Comparison of ENCODE assay signal across 13 cellular contexts in the genomic region with DNA sequence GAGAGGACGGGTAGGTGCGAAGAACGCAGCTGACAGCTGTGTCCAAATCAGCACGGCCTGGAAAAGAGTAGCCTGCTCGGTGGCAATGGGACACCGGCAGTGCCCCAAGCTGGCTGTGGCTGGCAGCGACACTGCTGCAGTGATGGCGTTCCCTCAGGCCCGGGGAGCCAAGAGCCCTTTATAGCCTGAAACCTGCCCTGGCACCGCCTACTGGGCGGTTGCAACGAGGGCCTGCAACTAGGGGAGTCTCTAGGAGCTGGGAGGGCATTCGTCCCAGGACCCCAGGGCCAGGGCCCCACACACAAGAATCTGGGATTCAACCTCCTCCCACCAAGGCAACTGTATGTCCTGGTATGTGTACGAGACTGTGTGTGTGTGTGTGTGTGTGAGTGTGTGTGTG. TPM values are rescaled to one million over a fixed set of nuclear protein-coding genes. Genes with fewer than 3 reads are reported as not detected.
"Had no signal": no experiment of that assay in that cellular context is flagged by ENCODE, and none has a peak within 500 bp of the region (broad histone marks: within the 10 kb centered on the region; RNA-seq: fewer than 3 reads in every experiment).

No MANE protein-coding gene starts in this region.

- H3K9me3 Mint-ChIP-seq: activated CD8-positive, alpha-beta T cell treated with anti-CD3 and anti-CD28 coated beads for 36 hours; activated naive CD4-positive, alpha-beta T cell treated with anti-CD3 and anti-CD28 coated beads, Interleukin-2, amount 50 U/mL, for 24 hours; activated T-helper 17 cell treated with anti-CD3 and anti-CD28 coated beads, Interleukin-2, amount 50 U/mL, for 72 hours; central memory CD8-positive, alpha-beta T cell; nephron had no signal

- DNase-seq: activated CD4-positive, alpha-beta T cell treated with anti-CD3 and anti-CD28 coated beads for 1 hour; activated CD8-positive, alpha-beta T cell treated with anti-CD3 and anti-CD28 coated beads for 36 hours; activated T-cell treated with anti-CD3 and anti-CD28 coated beads for 4 hours; cortex of kidney; effector memory CD4-positive, alpha-beta T cell; retina; stimulated activated CD4-positive, alpha-beta T cell treated with anti-CD3 and anti-CD28 coated beads, Interleukin-15, amount 100 ng/mL, for 24 hours; stimulated activated CD4-positive, alpha-beta T cell treated with anti-CD3 and anti-CD28 coated beads, Interleukin-4, amount 100 ng/mL, for 24 hours; tibial artery had no signal

- H3K36me3 Mint-ChIP-seq: activated naive CD4-positive, alpha-beta T cell treated with anti-CD3 and anti-CD28 coated beads, Interleukin-2, amount 50 U/mL, for 24 hours had no signal

- H3K4me3 Mint-ChIP-seq: activated CD8-positive, alpha-beta T cell treated with anti-CD3 and anti-CD28 coated beads for 36 hours; activated naive CD4-positive, alpha-beta T cell treated with anti-CD3 and anti-CD28 coated beads, Interleukin-2, amount 50 U/mL, for 24 hours; activated T-helper 17 cell treated with anti-CD3 and anti-CD28 coated beads, Interleukin-2, amount 50 U/mL, for 72 hours; central memory CD8-positive, alpha-beta T cell; nephron had no signal

- H3K27ac Mint-ChIP-seq: activated CD8-positive, alpha-beta T cell treated with anti-CD3 and anti-CD28 coated beads for 36 hours; activated naive CD4-positive, alpha-beta T cell treated with anti-CD3 and anti-CD28 coated beads, Interleukin-2, amount 50 U/mL, for 24 hours; activated T-helper 17 cell treated with anti-CD3 and anti-CD28 coated beads, Interleukin-2, amount 50 U/mL, for 72 hours; nephron had no signal

RNA-seq across cellular contexts. Expression of a gene that starts 6.7 kb away (rescaled TPM):
- total RNA-seq: activated CD8-positive, alpha-beta T cell treated with anti-CD3 and anti-CD28 coated beads for 36 hours had no signal
